8 cellular contexts compared by ENCODE assay signal in genomic region chr15:92272106-92272505, GRCh38.
"Had no signal": no experiment of that assay in that cellular context is flagged by ENCODE, and none has a peak within 500 bp of the region (broad histone marks: within the 10 kb centered on the region; RNA-seq: fewer than 3 reads in every experiment).

No MANE protein-coding gene starts in this region.

- H3K27ac ChIP-seq: HL-60 had no signal

- DNase-seq: H9, HCEC 1CT, KG1 had no signal

- H3K4me2 ChIP-seq: GM23338 had no signal

- ATAC-seq: GM23338, HepG2 had no signal

- H3K4me3 ChIP-seq: GM23338 had no signal

- H2AFZ ChIP-seq: GM23338 had no signal

- FAIRE-seq: H1, H54, HepG2 had no signal
